ENCODE assay signal across 10 cellular contexts in the genomic region with DNA sequence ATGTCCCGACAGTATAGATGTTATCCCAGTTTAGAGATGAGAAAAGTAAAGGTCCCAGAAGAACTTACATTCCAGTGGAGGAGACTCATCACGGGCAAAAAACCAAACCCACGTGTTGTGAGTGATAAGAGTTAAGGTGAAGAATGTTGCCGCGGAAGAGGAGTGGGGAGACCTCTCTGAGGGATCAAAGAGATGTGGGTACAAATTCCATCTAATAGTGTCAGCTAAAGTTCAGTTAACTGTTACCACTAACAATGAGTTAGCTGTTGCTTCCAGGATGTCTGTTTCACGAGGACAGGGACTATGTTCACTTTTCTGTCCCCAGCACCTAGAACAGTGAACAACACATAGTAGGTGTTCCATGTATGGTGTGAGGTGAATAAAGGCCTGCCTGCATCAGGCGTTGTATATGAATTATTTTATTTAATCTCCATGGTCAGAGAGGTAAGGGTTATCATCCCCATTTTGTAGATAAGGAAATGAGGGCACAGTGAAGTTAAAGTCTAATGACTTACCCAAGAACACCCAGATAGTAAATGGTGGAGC. TPM values are rescaled to one million over a fixed set of nuclear protein-coding genes. Genes with fewer than 3 reads are reported as not detected.
"Had no signal": no experiment of that assay in that cellular context is flagged by ENCODE, and none has a peak within 500 bp of the region (broad histone marks: within the 10 kb centered on the region; RNA-seq: fewer than 3 reads in every experiment).

No MANE protein-coding gene starts in this region.

- DNase-seq: GM23248, GOT3, H7, KBM-7 had no signal

- H3K9ac ChIP-seq: GM23248 had no signal

- H3K9me3 ChIP-seq: HAP-1 had no signal

- H3K36me3 ChIP-seq: HAP-1 had no signal

- H3K4me3 Mint-ChIP-seq: IgD-negative memory B cell had no signal

- H3K4me1 ChIP-seq: HAP-1 had no signal

- H3K4me3 ChIP-seq: GM23248, HAP-1 had no signal

- H3K27ac ChIP-seq: GM23248 had no signal

- H2AFZ ChIP-seq: GM23248 had no signal

- H3K4me1 Mint-ChIP-seq: IgD-negative memory B cell had no signal

- FAIRE-seq: HTR-8/SVneo had no signal

- ATAC-seq: HCT116 had no signal

- H3K27ac Mint-ChIP-seq: IgD-negative memory B cell had no signal

RNA-seq across cellular contexts. Expression of gene RSPO4, which starts 39.8 kb away (rescaled TPM):
- total RNA-seq: GM23248, H4, HT-29 had no signal
- polyA plus RNA-seq: IgD-negative memory B cell had no signal
